In the genomic region with DNA sequence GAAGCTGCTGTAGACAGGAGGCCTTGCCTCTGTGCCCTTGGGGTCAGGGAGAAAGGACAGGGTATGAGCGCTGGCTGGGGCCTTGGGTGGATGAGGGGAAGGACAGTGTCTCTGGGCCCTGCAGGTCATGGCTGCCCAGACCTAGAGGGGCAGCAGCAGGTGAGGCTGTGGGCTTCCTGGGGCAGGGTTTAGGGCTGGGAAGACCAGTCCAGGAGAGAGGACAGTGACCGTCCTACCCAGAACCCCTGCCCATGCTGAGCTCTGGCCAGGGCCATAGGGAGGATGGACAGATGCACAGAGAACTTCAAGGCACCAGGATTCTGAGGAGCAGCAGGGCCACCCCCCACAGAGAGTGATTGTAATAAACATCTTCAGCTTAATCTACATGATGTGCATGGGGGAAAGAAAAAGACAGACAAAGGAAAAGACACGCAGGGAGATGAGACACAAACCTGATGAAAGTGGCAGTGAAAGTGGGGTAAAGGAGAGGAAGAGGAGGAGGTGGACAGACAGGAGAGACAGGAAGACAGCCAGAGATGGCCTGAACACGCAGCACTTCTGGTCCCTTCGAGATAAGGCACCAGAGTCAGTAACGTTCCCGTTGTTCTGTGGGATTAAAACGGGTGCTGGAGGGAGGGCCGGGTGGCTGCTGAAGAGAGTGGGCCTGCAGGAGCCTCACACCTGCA, we compare ENCODE assay signal across 13 cellular contexts.
"Had no signal": no experiment of that assay in that cellular context is flagged by ENCODE, and none has a peak within 500 bp of the region (broad histone marks: within the 10 kb centered on the region; RNA-seq: fewer than 3 reads in every experiment).

No MANE protein-coding gene starts in this region.

- ATAC-seq: activated naive CD4-positive, alpha-beta T cell treated with anti-CD3 and anti-CD28 coated beads, Interleukin-2, amount 50 U/mL, for 72 hours; activated T-helper 17 cell treated with anti-CD3 and anti-CD28 coated beads, Interleukin-2, amount 50 U/mL, for 72 hours; natural killer cell treated with Interleukin-12 subunit alpha and Interleukin-12 subunit beta and Interleukin-15 and Interleukin-18, amount 100 ng/mL, for 72 hours had no signal

- FAIRE-seq: frontal cortex had no signal

- H3K9me3 ChIP-seq: heart right ventricle had no signal

- DNase-seq: activated CD4-positive, alpha-beta T cell treated with anti-CD3 and anti-CD28 coated beads for 4 hours; dorsolateral prefrontal cortex; heart right ventricle; islet precursor cell; stimulated activated CD4-positive, alpha-beta T cell treated with anti-CD3 and anti-CD28 coated beads, Interleukin-4, amount 100 ng/mL, for 1 hour; stimulated activated CD8-positive, alpha-beta memory T cell treated with anti-CD3 and anti-CD28 coated beads, Interleukin-4, amount 100 ng/mL, for 48 hours had no signal

- H3K27ac Mint-ChIP-seq: natural killer cell treated with Interleukin-12 subunit alpha and Interleukin-12 subunit beta and Interleukin-15 and Interleukin-18, amount 100 ng/mL, for 72 hours; stimulated activated naive CD8-positive, alpha-beta T cell treated with anti-CD3 and anti-CD28 coated beads, Interleukin-15, Interleukin-2, amounts not matched to agents 100 ng/mL and 50 ng/mL, for 24 hours; T-helper 2 cell treated with Interferon-gamma antibody and Interleukin-4, amounts not matched to agents 5 μg/mL and 100 μg/mL, for 36 hours had no signal

- H3K4me3 ChIP-seq: dorsolateral prefrontal cortex, heart right ventricle had no signal

- H3K9me3 Mint-ChIP-seq: activated naive CD4-positive, alpha-beta T cell treated with anti-CD3 and anti-CD28 coated beads, Interleukin-2, amount 50 U/mL, for 72 hours; activated T-helper 17 cell treated with anti-CD3 and anti-CD28 coated beads, Interleukin-2, amount 50 U/mL, for 72 hours; natural killer cell treated with Interleukin-12 subunit alpha and Interleukin-12 subunit beta and Interleukin-15 and Interleukin-18, amount 100 ng/mL, for 72 hours; stimulated activated naive CD8-positive, alpha-beta T cell treated with anti-CD3 and anti-CD28 coated beads, Interleukin-15, Interleukin-2, amounts not matched to agents 100 ng/mL and 50 ng/mL, for 24 hours; T-helper 2 cell treated with Interferon-gamma antibody and Interleukin-4, amounts not matched to agents 5 μg/mL and 100 μg/mL, for 36 hours had no signal

- H3K27me3 Mint-ChIP-seq: activated T-helper 17 cell treated with anti-CD3 and anti-CD28 coated beads, Interleukin-2, amount 50 U/mL, for 72 hours; natural killer cell treated with Interleukin-12 subunit alpha and Interleukin-12 subunit beta and Interleukin-15 and Interleukin-18, amount 100 ng/mL, for 72 hours; stimulated activated naive CD8-positive, alpha-beta T cell treated with anti-CD3 and anti-CD28 coated beads, Interleukin-15, Interleukin-2, amounts not matched to agents 100 ng/mL and 50 ng/mL, for 24 hours had no signal

- H3K4me3 Mint-ChIP-seq: activated T-helper 17 cell treated with anti-CD3 and anti-CD28 coated beads, Interleukin-2, amount 50 U/mL, for 72 hours; natural killer cell treated with Interleukin-12 subunit alpha and Interleukin-12 subunit beta and Interleukin-15 and Interleukin-18, amount 100 ng/mL, for 72 hours; stimulated activated naive CD8-positive, alpha-beta T cell treated with anti-CD3 and anti-CD28 coated beads, Interleukin-15, Interleukin-2, amounts not matched to agents 100 ng/mL and 50 ng/mL, for 24 hours; T-helper 2 cell treated with Interferon-gamma antibody and Interleukin-4, amounts not matched to agents 5 μg/mL and 100 μg/mL, for 36 hours had no signal

- H3K27ac ChIP-seq: dorsolateral prefrontal cortex, heart right ventricle, VCaP had no signal

- H3K27me3 ChIP-seq: dorsolateral prefrontal cortex, heart right ventricle had no signal
